Comparison of ENCODE assay signal across 1 cellular context in genomic region chr20:31674895-31675827, GRCh38.
TF ChIP-seq lines count a peak whose summit lies in the region.

No MANE protein-coding gene starts in this region.

TF ChIP-seq in K562, 482 proteins besides CTCF, POLR2A, EP300 and RAD21 (continued from another document and continues in another):
- TF ChIP-seq ZFP36 (IDR thresholded peaks at IDR 0.05; ENCODE audit: low read depth, low read length, partially characterized antibody) (no peak), TOE1 (IDR thresholded peaks at IDR 0.05; ENCODE audit: borderline replicate concordance) (no peak), TOE1 (CRISPR knock-in tag; IDR thresholded peaks at IDR 0.05; ENCODE audit: borderline replicate concordance, low read depth) (no peak), CBX1 (IDR thresholded peaks at IDR 0.05; ENCODE audit: low read depth) (no peak), MAFF (IDR thresholded peaks at IDR 0.05; ENCODE audit: low read length) (peak; percentile 33; the same call in 1 of the 2 replicates), SRSF1 (IDR thresholded peaks at IDR 0.05; ENCODE audit: low read depth, low read length) (no peak), DACH1 (IDR thresholded peaks at IDR 0.05; ENCODE audit: partially characterized antibody) (no peak), OTX1 (CRISPR knock-in tag; IDR thresholded peaks at IDR 0.05) (no peak), ZNF79 (CRISPR knock-in tag; IDR thresholded peaks at IDR 0.05; ENCODE audit: low read depth) (peak; percentile 24), SNRNP70 (optimal IDR thresholded peaks at IDR 0.05; ENCODE audit: low read depth, low read length) (no peak), CTBP1 (IDR thresholded peaks at IDR 0.05; ENCODE audit: borderline replicate concordance) (peak; percentile 57), ATF3 (IDR thresholded peaks at IDR 0.05) (peak; percentile 40; the same call in 1 of the 2 replicates), ATF3 (CRISPR knock-in tag; conservative IDR thresholded peaks at IDR 0.05) (no peak), HOMEZ (CRISPR knock-in tag; IDR thresholded peaks at IDR 0.05) (no peak), GABPB1 (CRISPR knock-in tag; IDR thresholded peaks at IDR 0.05) (peak; percentile 60; the same call in 1 of the 2 replicates), ZKSCAN8 (CRISPR knock-in tag; IDR thresholded peaks at IDR 0.05) (peak; percentile 83; the same call in 1 of the 2 replicates), CGGBP1 (CRISPR knock-in tag; IDR thresholded peaks at IDR 0.05) (no peak), RBM39 (optimal IDR thresholded peaks at IDR 0.05; ENCODE audit: low read depth, low read length) (no peak), CBFA2T3 (IDR thresholded peaks at IDR 0.05) (peak; percentile 75), FOXP1 (CRISPR knock-in tag; IDR thresholded peaks at IDR 0.05) (no peak), SIN3A (IDR thresholded peaks at IDR 0.05; ENCODE audit: borderline replicate concordance in 2 of 2, control insufficient read depth in 1 of 2, low read depth in 2 of 2, low read length in 2 of 2) (peak in 1 of 2 experiments; percentile 38; a peak in 1 of 4 replicates), MCM7 (IDR thresholded peaks at IDR 0.05) (no peak), IRF2 (CRISPR knock-in tag; IDR thresholded peaks at IDR 0.05) (no peak), NCOR1 (IDR thresholded peaks at IDR 0.05) (peak; percentile 75), POLR2B (IDR thresholded peaks at IDR 0.05; ENCODE audit: low read depth, partially characterized antibody) (peak; percentile 43), EHMT2 (IDR thresholded peaks at IDR 0.05) (no peak), ZNF764 (CRISPR knock-in tag; IDR thresholded peaks at IDR 0.05; ENCODE audit: low read depth) (no peak; the same call in 1 of the 2 replicates), CBX2 (IDR thresholded peaks at IDR 0.05; ENCODE audit: insufficient read depth, low read length, poor library complexity, severe bottlenecking) (no peak), NR2C2 (CRISPR knock-in tag; IDR thresholded peaks at IDR 0.05) (peak; percentile 45; the same call in 1 of the 2 replicates), NR2C2 (tag; IDR thresholded peaks at IDR 0.05) (no peak), ZNF3 (CRISPR knock-in tag; IDR thresholded peaks at IDR 0.05) (no peak), NELFE (IDR thresholded peaks at IDR 0.05; ENCODE audit: insufficient read depth, insufficient read length) (no peak), PYGO2 (tag; IDR thresholded peaks at IDR 0.05) (peak; percentile 68), ZNF740 (CRISPR knock-in tag; IDR thresholded peaks at IDR 0.05) (no peak), ZNF740 (tag; IDR thresholded peaks at IDR 0.05) (peak in 1 of 2 experiments; percentile 78; a peak in 2 of 4 replicates), ATF7 (IDR thresholded peaks at IDR 0.05) (peak; percentile 59; the same call in 1 of the 2 replicates), TRIM28 (IDR thresholded peaks at IDR 0.05) (no peak), U2AF1 (optimal IDR thresholded peaks at IDR 0.05; ENCODE audit: low read depth, low read length) (no peak), ZBED1 (IDR thresholded peaks at IDR 0.05) (no peak), BCLAF1 (IDR thresholded peaks at IDR 0.05; ENCODE audit: borderline replicate concordance in 1 of 2, control insufficient read depth in 1 of 2, low read depth in 2 of 2, low read length in 1 of 2) (no peak), YBX1 (IDR thresholded peaks at IDR 0.05) (no peak), ZNF140 (CRISPR knock-in tag; IDR thresholded peaks at IDR 0.05) (no peak), WHSC1 (IDR thresholded peaks at IDR 0.05; ENCODE audit: low read length) (peak; percentile 60), HLTF (IDR thresholded peaks at IDR 0.05) (no peak), SPI1 (IDR thresholded peaks at IDR 0.05; ENCODE audit: borderline replicate concordance, low read depth, low read length) (peak; percentile 93), RHOXF2B (CRISPR knock-in tag; conservative IDR thresholded peaks at IDR 0.05) (no peak; the same call in 1 of the 2 replicates), ZNF398 (CRISPR knock-in tag; IDR thresholded peaks at IDR 0.05) (peak; percentile 54; the same call in 1 of the 2 replicates), ZNF253 (CRISPR knock-in tag; conservative IDR thresholded peaks at IDR 0.05) (no peak), HMBOX1 (IDR thresholded peaks at IDR 0.05) (no peak), GTF3C2 (IDR thresholded peaks at IDR 0.05; ENCODE audit: borderline replicate concordance, extremely low read depth, insufficient read length) (no peak), GTF2A2 (tag; IDR thresholded peaks at IDR 0.05) (no peak), THAP7 (CRISPR knock-in tag; IDR thresholded peaks at IDR 0.05) (peak; percentile 21; the same call in 1 of the 2 replicates), RBFOX2 (IDR thresholded peaks at IDR 0.05; ENCODE audit: low read depth, low read length) (peak; percentile 58), MIER1 (IDR thresholded peaks at IDR 0.05; ENCODE audit: low read depth) (no peak), ZNF696 (CRISPR knock-in tag; conservative IDR thresholded peaks at IDR 0.05) (no peak), ZNF212 (CRISPR knock-in tag; IDR thresholded peaks at IDR 0.05) (no peak), RBM15 (IDR thresholded peaks at IDR 0.05; ENCODE audit: insufficient read depth, low read length) (no peak), ELF1 (tag; IDR thresholded peaks at IDR 0.05) (no peak; the same call in 1 of the 2 replicates), ZNF551 (CRISPR knock-in tag; IDR thresholded peaks at IDR 0.05) (no peak), CCAR2 (IDR thresholded peaks at IDR 0.05; ENCODE audit: low read depth, low read length) (no peak), SNIP1 (IDR thresholded peaks at IDR 0.05; ENCODE audit: low read depth) (no peak), HBP1 (CRISPR knock-in tag; IDR thresholded peaks at IDR 0.05) (peak; percentile 70; the same call in 1 of the 2 replicates), NR2C1 (IDR thresholded peaks at IDR 0.05) (no peak), NR2C1 (tag; IDR thresholded peaks at IDR 0.05) (peak; percentile 7; the same call in 1 of the 2 replicates), PTRF (tag; IDR thresholded peaks at IDR 0.05) (0 out of 2 replicates have a peak, but pooled peaks have one; percentile 12), XRCC4 (IDR thresholded peaks at IDR 0.05; ENCODE audit: extremely low read depth, insufficient read depth, insufficient read length) (no peak)
